In the genomic region with DNA sequence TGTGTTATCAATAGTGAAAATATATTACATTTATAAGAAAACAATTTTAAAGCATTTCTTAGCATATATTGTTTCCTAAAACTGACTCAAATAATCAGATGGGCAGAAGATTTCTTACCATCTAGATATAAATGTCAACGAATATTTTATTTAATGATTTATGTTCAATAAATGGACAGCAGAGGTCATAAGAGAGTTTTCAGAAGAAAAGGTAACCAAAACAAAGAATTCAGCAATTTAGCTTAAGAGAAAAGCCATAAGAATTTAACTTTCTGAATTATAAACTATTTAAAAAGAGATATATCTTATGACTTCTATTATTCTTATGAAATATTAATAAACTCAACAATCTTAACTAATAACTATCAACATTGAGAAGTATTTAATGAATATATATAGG, we compare ENCODE assay signal across 8 cellular contexts. TPM values are rescaled to one million over a fixed set of nuclear protein-coding genes. Genes with fewer than 3 reads are reported as not detected.
A peak's percentile ranks its signal among the peaks of the same experiment; 100 is the strongest.
DNase-seq lines count a peak whose midpoint lies in the region; ATAC-seq, FAIRE-seq and TF ChIP-seq lines count a peak whose summit lies in the region.
"Not testable (repeated sequence)": the region's sequence is repeated elsewhere in the genome, so short reads cannot be mapped to it uniquely, and the experiment has no call there.

No MANE protein-coding gene starts in this region.

- not testable (repeated sequence) for TF ChIP-seq CTCF in pancreas (IDR thresholded peaks at IDR 0.05)

- H3K27ac ChIP-seq in pancreas: not testable (repeated sequence)

- H3K4me3 ChIP-seq in pancreas: not testable (repeated sequence)

- H3K27me3 Mint-ChIP-seq in immature natural killer cell (ENCODE audit: low read depth in 3 of 3): not testable (repeated sequence)

- not testable (repeated sequence) for H3K36me3 ChIP-seq in pancreas

- not testable (repeated sequence) for H3K4me3 Mint-ChIP-seq in immature natural killer cell

- H3K9me3 ChIP-seq in pancreas: not testable (repeated sequence)

- not testable (repeated sequence) for H3K9me3 Mint-ChIP-seq in immature natural killer cell

- H3K27ac Mint-ChIP-seq in immature natural killer cell: not testable (repeated sequence)

- not testable (repeated sequence) for H3K27me3 ChIP-seq in pancreas

- not testable (repeated sequence) for ATAC-seq in pancreas

- peaks cover 8 to 12% of the 10 kb centered on the region in 2 donors for H3K4me1 Mint-ChIP-seq in immature natural killer cell

- intact Hi-C loops in pancreas (cut with DNase I): not testable (repeated sequence)

- 0 to 3% methylated on average over 1 of the region's 1 CpG for WGBS in pancreas, 2 donors

- DNase-seq in A172 (ENCODE audit: low spot score) (peak; percentile 7), DMS79 treated with DMSO at 0.1 percent for 48 hours (lab: John Stamatoyannopoulos, UW) (peak; percentile 6), LHCN-M2 (ENCODE audit: low read depth) (peak; percentile 26), NOMO-1 (lab: John Stamatoyannopoulos, UW; ENCODE audit: unreplicated experiment in 2 of 2) (peak; percentile 17 to 77), SKM-1 (lab: John Stamatoyannopoulos, UW; ENCODE audit: unreplicated experiment) (peak; percentile 1), immature natural killer cell (peak; percentile 10 to 27 (median 18))
- not testable (repeated sequence) for DNase-seq in pancreas

- not testable (repeated sequence) for H3K4me1 ChIP-seq in pancreas

- FAIRE-seq in colon (lab: Jason Lieb, UNC) (peak; percentile 74), pancreas (lab: Jason Lieb, UNC) (peak; percentile 93)

- H3K36me3 Mint-ChIP-seq in immature natural killer cell: not testable (repeated sequence)

RNA-seq across cellular contexts. Expression of a gene that starts 3.1 kb away (rescaled TPM):
- 0.46 and 1.2 TPM in 2 replicates for total RNA-seq in A172 (2014; rRNA removed; shearing (Covaris generic))
- total RNA-seq in LHCN-M2 (2014; rRNA removed) (0.92 and 2.1 TPM in 2 replicates), pancreas (1 to 10 TPM; 2.5 to 7.1 (median 3.3) TPM)
- polyA plus RNA-seq in LHCN-M2 (2012): 0.52 TPM
- polyA plus RNA-seq in immature natural killer cell (1 to 10 TPM in 2 of 3 donors, under 1 TPM in 1; 0.88 to 2.7 (median 1.7) TPM), pancreas (1 to 10 TPM; 3.3 to 7.9 TPM)
